9 cellular contexts compared by ENCODE assay signal in genomic region chr2:98478861-98479770, GRCh38. TPM values are rescaled to one million over a fixed set of nuclear protein-coding genes. Genes with fewer than 3 reads are reported as not detected.
DNase-seq lines count a peak whose midpoint lies in the region; ATAC-seq, FAIRE-seq and TF ChIP-seq lines count a peak whose summit lies in the region.
"Had no signal": no experiment of that assay in that cellular context is flagged by ENCODE, and none has a peak within 500 bp of the region (broad histone marks: within the 10 kb centered on the region; RNA-seq: fewer than 3 reads in every experiment).

No MANE protein-coding gene starts in this region.

- peaks cover 71% of the 10 kb centered on the region for H3K4me1 Mint-ChIP-seq in CD14-positive monocyte
- H3K4me1 Mint-ChIP-seq in activated CD8-positive, alpha-beta T cell treated with anti-CD3 and anti-CD28 coated beads, Interleukin-2, amount 10 ng/mL, durations not matched to agents 7 days and 5 days (ENCODE audit: low read depth): peaks cover 100% of the 10 kb centered on the region

- peak overlapping the region; percentile 4 for H3K4me3 ChIP-seq in KMS-11 (IDR thresholded peaks at IDR 0.05; ENCODE audit: insufficient read depth, low read depth, low read length)
- H3K4me3 ChIP-seq: thyroid gland had no signal

- peak overlapping the region in 1 of 2 donors; percentile 46 for H3K4me3 Mint-ChIP-seq in CD14-positive monocyte
- H3K4me3 Mint-ChIP-seq in activated CD8-positive, alpha-beta T cell treated with anti-CD3 and anti-CD28 coated beads, Interleukin-2, amount 10 ng/mL, durations not matched to agents 7 days and 5 days: peak overlapping the region; percentile 32

- peak; percentile 24 for ATAC-seq in activated CD8-positive, alpha-beta T cell treated with anti-CD3 and anti-CD28 coated beads, Interleukin-2, amount 10 ng/mL, durations not matched to agents 7 days and 5 days

- TF ChIP-seq POLR2A in H54 (IDR thresholded peaks at IDR 0.05; ENCODE audit: low read depth, low read length): no peak

- H3K4me1 ChIP-seq in KMS-11 (ENCODE audit: low read depth, poor library complexity, severe bottlenecking): peaks cover 100% of the 10 kb centered on the region

- peak overlapping the region; percentile 97 for H3K4me2 ChIP-seq in KMS-11

- H4K20me1 ChIP-seq in KMS-11 (ENCODE audit: insufficient read depth): no peaks in the 10 kb centered on the region

- peaks cover 0 to 4% (median 0%) of the 10 kb centered on the region in 3 donors for H3K27me3 Mint-ChIP-seq in CD14-positive monocyte (ENCODE audit: low read depth in 3 of 3)
- H3K27me3 Mint-ChIP-seq in activated CD8-positive, alpha-beta T cell treated with anti-CD3 and anti-CD28 coated beads, Interleukin-2, amount 10 ng/mL, durations not matched to agents 7 days and 5 days (ENCODE audit: low read depth): no peaks in the 10 kb centered on the region

- H3K27ac Mint-ChIP-seq in CD14-positive monocyte: peak overlapping the region in 6 of 7 donors; percentile 8 to 81 (median 54)
- peak overlapping the region; percentile 93 for H3K27ac Mint-ChIP-seq in activated CD8-positive, alpha-beta T cell treated with anti-CD3 and anti-CD28 coated beads, Interleukin-2, amount 10 ng/mL, durations not matched to agents 7 days and 5 days

- no peaks in the 10 kb centered on the region for H3K36me3 ChIP-seq in KMS-11 (ENCODE audit: insufficient read depth)
- H3K36me3 ChIP-seq: thyroid gland had no signal

- CTCF ChIA-PET in activated CD8-positive, alpha-beta T cell treated with anti-CD3 and anti-CD28 coated beads, Interleukin-2, amount 10 ng/mL, durations not matched to agents 7 days and 5 days (lab: Charles Lee): interaction anchor here (0.9 to 3.3 kb wide), 12 partner anchors 8 to 93 kb away, joined by 3 to 53 read pairs (median 5); no protein-coding TSS in a partner anchor

- FAIRE-seq in H54 (lab: Jason Lieb, UNC): no peak

- peak overlapping the region; percentile 48; the same call in 1 of the 2 replicates for H3K9ac ChIP-seq in KMS-11

- POLR2A ChIA-PET in activated CD8-positive, alpha-beta T cell treated with anti-CD3 and anti-CD28 coated beads, Interleukin-2, amount 10 ng/mL, durations not matched to agents 7 days and 5 days (lab: Charles Lee): interaction anchor here (2.7 to 3.7 kb wide), 2 partner anchors 8 to 14 kb away, joined by 15 to 31 read pairs; no protein-coding TSS in a partner anchor

- peaks cover 27 to 35% of the 10 kb centered on the region in 2 donors for H3K36me3 Mint-ChIP-seq in CD14-positive monocyte
- H3K36me3 Mint-ChIP-seq in activated CD8-positive, alpha-beta T cell treated with anti-CD3 and anti-CD28 coated beads, Interleukin-2, amount 10 ng/mL, durations not matched to agents 7 days and 5 days (ENCODE audit: low read depth): peaks cover 51% of the 10 kb centered on the region

- no peak overlapping the region for H2AFZ ChIP-seq in KMS-11 (ENCODE audit: low read depth)

- no peaks in the 10 kb centered on the region for H3K27me3 ChIP-seq in KMS-11 (ENCODE audit: insufficient read depth, low read depth)
- H3K27me3 ChIP-seq: thyroid gland had no signal

- intact Hi-C loops in CD14-positive monocyte (cut with micrococcal nuclease): no loop called here

- H3K9me3 Mint-ChIP-seq in CD14-positive monocyte: no peaks in the 10 kb centered on the region
- no peaks in the 10 kb centered on the region for H3K9me3 Mint-ChIP-seq in activated CD8-positive, alpha-beta T cell treated with anti-CD3 and anti-CD28 coated beads, Interleukin-2, amount 10 ng/mL, durations not matched to agents 7 days and 5 days (ENCODE audit: insufficient read depth)

- peak overlapping the region; percentile 99 for H3K27ac ChIP-seq in KMS-11
- H3K27ac ChIP-seq: thyroid gland had no signal

- peak; percentile 73 for DNase-seq in CD14-positive monocyte (ENCODE audit: low spot score)
- peak; percentile 58 for DNase-seq in activated CD8-positive, alpha-beta T cell treated with anti-CD3 and anti-CD28 coated beads, Interleukin-2, amount 10 ng/mL, durations not matched to agents 7 days and 5 days
- DNase-seq in kidney tubule cell (ENCODE audit: low spot score): peak; percentile 31
- DNase-seq in stimulated activated CD4-positive, alpha-beta T cell treated with anti-CD3 and anti-CD28 coated beads, Interleukin-2, amount 100 ng/mL, for 48 hours: no peak
- no peak for DNase-seq in H54 (ENCODE audit: insufficient read length, low spot score)
- no peak for DNase-seq in 8988T
- no peak for DNase-seq in COLO668 (lab: John Stamatoyannopoulos, UW; ENCODE audit: unreplicated experiment)

- peaks cover 96% of the 10 kb centered on the region for H3K79me2 ChIP-seq in KMS-11 (ENCODE audit: insufficient read depth, low read depth)

- no peak for TF ChIP-seq CTCF in CD14-positive monocyte (IDR thresholded peaks at IDR 0.05)
- TF ChIP-seq CTCF in KMS-11 (conservative IDR thresholded peaks at IDR 0.05; ENCODE audit: low read depth, low read length): no peak

RNA-seq across cellular contexts. Expression of gene INPP4A, which starts 34.5 kb away (rescaled TPM):
- 10 to 100 TPM; 13.7 to 20.7 TPM for polyA plus RNA-seq in CD14-positive monocyte
- total RNA-seq in activated CD8-positive, alpha-beta T cell treated with anti-CD3 and anti-CD28 coated beads, Interleukin-2, amount 10 ng/mL, durations not matched to agents 7 days and 5 days: 100 to 1,000 TPM; 152 to 157 TPM

Comparison
In these comparisons a context has a peak if more than half of its experiments do, and no peak if none do; other contexts are left out.
1. DNase-seq: peak in CD14-positive monocyte (single experiment), activated CD8-positive, alpha-beta T cell treated with anti-CD3 and anti-CD28 coated beads, Interleukin-2, amount 10 ng/mL, durations not matched to agents 7 days and 5 days (single experiment) and kidney tubule cell (single experiment); none in stimulated activated CD4-positive, alpha-beta T cell treated with anti-CD3 and anti-CD28 coated beads, Interleukin-2, amount 100 ng/mL, for 48 hours (0 of 2), H54 (single experiment), 8988T (single experiment) and COLO668 (single experiment).